In the genomic region with DNA sequence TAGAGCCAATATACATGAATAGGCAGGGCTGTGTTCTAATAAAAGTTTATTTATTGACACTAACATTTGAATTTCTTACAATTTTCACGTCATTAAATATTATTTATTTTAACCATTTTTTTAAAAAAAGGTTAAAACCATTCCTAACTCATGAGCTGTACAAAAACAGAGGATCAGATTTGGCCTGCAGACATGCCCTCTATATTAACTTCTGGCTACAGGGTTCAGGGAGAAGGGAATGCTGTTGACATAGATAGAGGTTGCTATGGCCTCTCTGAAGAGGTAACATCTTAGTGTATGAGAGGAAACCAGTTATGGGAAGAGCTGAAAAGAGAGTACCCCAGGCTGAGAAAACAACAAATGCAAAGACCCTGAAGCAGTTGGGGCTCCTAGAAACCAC, we compare ENCODE assay signal across 1 cellular context.
TF ChIP-seq lines count a peak whose summit lies in the region.

No MANE protein-coding gene starts in this region.

TF ChIP-seq in K562, 482 proteins besides CTCF, POLR2A, EP300 and RAD21:
- TF ChIP-seq BHLHE40 (IDR thresholded peaks at IDR 0.05; ENCODE audit: low read length) (no peak), ZSCAN29 (IDR thresholded peaks at IDR 0.05) (no peak), NFATC3 (IDR thresholded peaks at IDR 0.05) (no peak), WHSC1 (IDR thresholded peaks at IDR 0.05; ENCODE audit: low read length) (no peak), MEF2D (tag; conservative IDR thresholded peaks at IDR 0.05; ENCODE audit: low read depth) (no peak), SIN3B (IDR thresholded peaks at IDR 0.05; ENCODE audit: low read depth) (no peak), ZNF668 (CRISPR knock-in tag; IDR thresholded peaks at IDR 0.05) (no peak), ZNF12 (CRISPR knock-in tag; IDR thresholded peaks at IDR 0.05) (no peak), CBX3 (IDR thresholded peaks at IDR 0.05; ENCODE audit: borderline replicate concordance in 1 of 2, low read length in 2 of 2) (no peak), PML (IDR thresholded peaks at IDR 0.05; ENCODE audit: low read length) (no peak), ZNF699 (CRISPR knock-in tag; IDR thresholded peaks at IDR 0.05; ENCODE audit: insufficient replicate concordance) (no peak), CBFA2T3 (IDR thresholded peaks at IDR 0.05) (no peak), FOXA3 (CRISPR knock-in tag; conservative IDR thresholded peaks at IDR 0.05 in 1 of 2, IDR thresholded peaks at IDR 0.05 in 1 of 2) (no peak)
- TF ChIP-seq, protein P1, sequence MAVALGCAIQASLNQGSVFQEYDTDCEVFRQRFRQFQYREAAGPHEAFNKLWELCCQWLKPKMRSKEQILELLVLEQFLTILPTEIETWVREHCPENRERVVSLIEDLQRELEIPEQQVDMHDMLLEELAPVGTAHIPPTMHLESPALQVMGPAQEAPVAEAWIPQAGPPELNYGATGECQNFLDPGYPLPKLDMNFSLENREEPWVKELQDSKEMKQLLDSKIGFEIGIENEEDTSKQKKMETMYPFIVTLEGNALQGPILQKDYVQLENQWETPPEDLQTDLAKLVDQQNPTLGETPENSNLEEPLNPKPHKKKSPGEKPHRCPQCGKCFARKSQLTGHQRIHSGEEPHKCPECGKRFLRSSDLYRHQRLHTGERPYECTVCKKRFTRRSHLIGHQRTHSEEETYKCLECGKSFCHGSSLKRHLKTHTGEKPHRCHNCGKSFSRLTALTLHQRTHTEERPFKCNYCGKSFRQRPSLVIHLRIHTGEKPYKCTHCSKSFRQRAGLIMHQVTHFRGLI (CRISPR knock-in tag; IDR thresholded peaks at IDR 0.05) = no peak
